8 cellular contexts compared by ENCODE assay signal in the genomic region with DNA sequence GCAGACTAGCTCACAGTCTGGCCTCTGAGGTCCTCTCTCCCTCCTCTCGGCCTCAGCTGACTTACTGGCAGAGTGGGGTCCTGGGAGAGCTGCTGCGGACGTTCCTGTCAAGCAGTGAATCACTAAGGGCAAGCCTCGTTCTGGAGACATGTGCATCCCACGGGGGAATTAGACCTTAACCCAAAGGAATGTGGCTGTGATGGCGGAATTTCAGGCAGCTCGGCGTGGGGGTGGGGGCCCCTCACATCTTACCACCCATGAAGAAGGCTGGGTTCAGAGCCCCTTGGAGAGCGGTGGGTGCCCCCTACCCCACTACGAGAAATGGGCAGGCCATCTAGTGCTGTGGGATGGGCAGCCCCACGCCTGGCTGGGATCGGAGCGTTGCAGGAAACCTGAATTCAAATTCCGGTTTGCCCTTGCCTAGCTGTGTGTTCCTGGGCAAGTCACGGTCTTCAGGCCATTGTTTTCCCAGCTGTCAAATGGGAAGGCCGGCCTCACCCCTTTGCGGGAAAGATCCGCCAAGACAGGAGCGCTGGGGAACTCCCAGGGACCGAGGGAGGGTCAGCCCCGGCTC. TPM values are rescaled to one million over a fixed set of nuclear protein-coding genes. Genes with fewer than 3 reads are reported as not detected.
DNase-seq lines count a peak whose midpoint lies in the region; ATAC-seq and TF ChIP-seq lines count a peak whose summit lies in the region.

No MANE protein-coding gene starts in this region.

- H2AFZ ChIP-seq in osteoblast (ENCODE audit: low read length) = peak overlapping the region; percentile 28

- H3K27me3 Mint-ChIP-seq in Calu3 (ENCODE audit: unreplicated experiment) = peaks cover 50% of the 10 kb centered on the region

- H3K36me3 ChIP-seq in SJCRH30 = no peaks in the 10 kb centered on the region
- H3K36me3 ChIP-seq in osteoblast (ENCODE audit: insufficient read depth, low read length) = no peaks in the 10 kb centered on the region

- H3K9me3 ChIP-seq in SJCRH30 (replicated peaks) (no peaks in the 10 kb centered on the region), osteoblast (ENCODE audit: low read depth, low read length) (no peaks in the 10 kb centered on the region)

- H3K4me1 Mint-ChIP-seq in Calu3 (ENCODE audit: low read depth, unreplicated experiment) = no peaks in the 10 kb centered on the region

- DNase-seq in Calu3 (no peak), SJCRH30 (peak; percentile 47 to 64), fibroblast of pulmonary artery (ENCODE audit: low read depth) (peak; percentile 83), osteoblast (ENCODE audit: insufficient read length, low spot score, missing footprints) (peak; percentile 97), cerebellar nuclear complex (lab: John Stamatoyannopoulos, UW) (no peak), hypothalamus (lab: John Stamatoyannopoulos, UW) (no peak)

- H3K27me3 ChIP-seq in SJCRH30 (no peaks in the 10 kb centered on the region), osteoblast (ENCODE audit: insufficient read depth, low read length) (no peaks in the 10 kb centered on the region)

- peaks cover 20% of the 10 kb centered on the region for H4K20me1 ChIP-seq in osteoblast (ENCODE audit: insufficient read depth, low read length)

- H3K4me2 ChIP-seq in osteoblast (ENCODE audit: insufficient read depth, low read length) = peak overlapping the region; percentile 93

- H3K4me3 Mint-ChIP-seq in Calu3 (ENCODE audit: low read depth, unreplicated experiment) = peak overlapping the region; percentile 51

- no peak for TF ChIP-seq CTCF in Calu3 (IDR thresholded peaks at IDR 0.05; ENCODE audit: unreplicated experiment)
- TF ChIP-seq CTCF in fibroblast of pulmonary artery (IDR thresholded peaks at IDR 0.05; ENCODE audit: low read length, missing control alignments) = no peak
- TF ChIP-seq CTCF in osteoblast (IDR thresholded peaks at IDR 0.05; ENCODE audit: extremely low read depth, low read depth, low read length) = no peak

- CTCF ChIA-PET in Calu3 (lab: Charles Lee) = interaction anchor here (0.9 kb wide), 1 partner anchor 10 kb away, joined by 3 read pairs; no protein-coding TSS in a partner anchor

- peaks cover 5% of the 10 kb centered on the region for H3K36me3 Mint-ChIP-seq in Calu3 (ENCODE audit: insufficient read depth, unreplicated experiment)

- peaks cover 39% of the 10 kb centered on the region for H3K79me2 ChIP-seq in osteoblast (ENCODE audit: insufficient read depth, low read length)

- H3K4me1 ChIP-seq in SJCRH30 (peaks cover 9% of the 10 kb centered on the region), osteoblast (ENCODE audit: insufficient read depth, low read length) (peaks cover 37% of the 10 kb centered on the region)

- H3K27ac ChIP-seq in SJCRH30 = no peak overlapping the region; the same call in 1 of the 2 replicates
- H3K27ac ChIP-seq in osteoblast (ENCODE audit: low read depth, low read length) = peak overlapping the region; percentile 70

- H3K4me3 ChIP-seq in SJCRH30 (no peak overlapping the region), fibroblast of pulmonary artery (replicated peaks; ENCODE audit: low read depth, low read length) (peak overlapping the region; percentile 55), osteoblast (ENCODE audit: insufficient read depth, low read length) (peak overlapping the region; percentile 74)

- no peaks in the 10 kb centered on the region for H3K9me3 Mint-ChIP-seq in Calu3 (ENCODE audit: low read depth, unreplicated experiment)

- ATAC-seq in GM21619 (IDR thresholded peaks at IDR 0.05; ENCODE audit: unreplicated experiment) (no peak), HG03378 (IDR thresholded peaks at IDR 0.05; ENCODE audit: unreplicated experiment) (no peak)

- intact Hi-C loops in Calu3 (cut with micrococcal nuclease; ENCODE audit: unreplicated experiment) = no loop called here

- H3K27ac Mint-ChIP-seq in Calu3 (ENCODE audit: unreplicated experiment) = no peak overlapping the region

- BruUV-seq in Calu3 (replicated peaks; lab: Mats Ljungman, UMichigan) = no TSS peak

RNA-seq across cellular contexts. Expression of a gene that starts 0.6 kb away (rescaled TPM):
- total RNA-seq in Calu3 (2022) = 0.17 TPM in 1 of 2 replicates, not detected in the other
- 0.15 and 0.30 TPM in 2 replicates for total RNA-seq in SJCRH30 (2014; rRNA removed; shearing (Covaris generic))
- total RNA-seq in osteoblast = 37.6 and 41.3 TPM in 2 replicates

Comparison
In these comparisons a context has a peak if more than half of its experiments do, and no peak if none do; other contexts are left out.
1. DNase-seq: peak in SJCRH30 (2 of 2), fibroblast of pulmonary artery (single experiment) and osteoblast (single experiment); none in Calu3 (single experiment), cerebellar nuclear complex (0 of 2) and hypothalamus (0 of 51).
2. RNA of a gene that starts 0.6 kb away (total RNA-seq): 37.6 to 41.3 TPM in osteoblast; 0.15 to 0.30 TPM in SJCRH30 and 0.17 TPM in Calu3; every median in the first group is over 10 times any median in the second.